In the genomic region with DNA sequence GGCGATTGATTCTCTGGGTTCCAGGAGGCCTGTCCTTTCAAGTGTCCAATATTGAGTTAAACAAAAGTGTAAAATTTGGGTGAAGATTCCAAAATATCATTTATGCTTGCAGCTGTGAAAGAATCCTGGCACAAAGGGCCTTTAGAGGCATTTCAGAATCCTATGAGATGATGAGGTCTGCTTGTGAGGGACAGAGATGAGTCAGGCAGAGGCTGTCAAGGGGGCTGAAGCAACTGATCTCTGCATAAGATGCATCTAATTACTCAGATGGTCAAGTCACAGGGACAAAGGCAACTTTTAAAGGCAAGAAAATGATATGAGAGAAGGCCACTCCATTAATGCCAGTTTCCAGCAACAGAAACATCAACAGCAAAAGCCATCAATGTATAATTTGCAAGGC, we compare ENCODE assay signal across 23 cellular contexts.
DNase-seq lines count a peak whose midpoint lies in the region; ATAC-seq lines count a peak whose summit lies in the region.
"Had no signal": no experiment of that assay in that cellular context is flagged by ENCODE, and none has a peak within 500 bp of the region (broad histone marks: within the 10 kb centered on the region; RNA-seq: fewer than 3 reads in every experiment).

No MANE protein-coding gene starts in this region.

- no peak overlapping the region for H3K9ac ChIP-seq in adipocyte (ENCODE audit: low read length)

- H3K4me1 ChIP-seq in adipocyte (ENCODE audit: control insufficient read depth, insufficient read depth, low read length), result peaks cover 16% of the 10 kb centered on the region
- H3K4me1 ChIP-seq: A549, esophagus squamous epithelium had no signal

- no peak for ATAC-seq in HG03442 (IDR thresholded peaks at IDR 0.05; ENCODE audit: unreplicated experiment)
- ATAC-seq in GM21447 (IDR thresholded peaks at IDR 0.05; ENCODE audit: unreplicated experiment), result no peak
- ATAC-seq: A549; activated CD8-positive, alpha-beta memory T cell treated with anti-CD3 and anti-CD28 coated beads, Interleukin-2, amount 10 ng/mL, durations not matched to agents 7 days and 5 days; effector memory CD8-positive, alpha-beta T cell; right cardiac atrium had no signal

- DNase-seq in AG20443 (ENCODE audit: low spot score) (peak; percentile 75), HCEC 1CT (peak; percentile 27), adipocyte (ENCODE audit: low read depth) (peak; percentile 41), iris pigment epithelial cell (ENCODE audit: low read depth) (peak; percentile 33), DMS53 treated with DMSO at 0.1 percent for 48 hours (lab: John Stamatoyannopoulos, UW; ENCODE audit: unreplicated experiment) (no peak), Ammon's horn (ENCODE audit: low spot score) (no peak)
- DNase-seq: activated CD4-positive, alpha-beta T cell treated with anti-CD3 and anti-CD28 coated beads, Interleukin-2, amount 10 ng/mL, durations not matched to agents 7 days and 5 days; activated CD8-positive, alpha-beta memory T cell treated with anti-CD3 and anti-CD28 coated beads, Interleukin-2, amount 10 ng/mL, durations not matched to agents 7 days and 5 days; C1 segment of cervical spinal cord; effector memory CD8-positive, alpha-beta T cell; esophagus squamous epithelium; KBM-7; mesenchymal stem cell; naive B cell; NCI-H146; NCI-H524; right cardiac atrium; stimulated activated CD4-positive, alpha-beta T cell treated with anti-CD3 and anti-CD28 coated beads, Interleukin-15, amount 100 ng/mL, for 24 hours; stimulated activated CD8-positive, alpha-beta memory T cell treated with anti-CD3 and anti-CD28 coated beads, Interleukin-4, amount 100 ng/mL, for 48 hours had no signal

- no peaks in the 10 kb centered on the region for H3K9me3 ChIP-seq in adipocyte (ENCODE audit: control insufficient read depth, low read length)
- H3K9me3 ChIP-seq: A549, esophagus squamous epithelium had no signal

- no peaks in the 10 kb centered on the region for H3K27me3 ChIP-seq in adipocyte (replicated peaks; ENCODE audit: control insufficient read depth, insufficient read depth, low read length)
- H3K27me3 ChIP-seq: esophagus squamous epithelium had no signal

- H3K4me3 ChIP-seq in adipocyte (ENCODE audit: low read length), result no peak overlapping the region
- H3K4me3 ChIP-seq: A549, esophagus squamous epithelium, SK-N-MC had no signal

- no peaks in the 10 kb centered on the region for H3K36me3 ChIP-seq in adipocyte (ENCODE audit: control insufficient read depth, insufficient read depth, low read length, severe bottlenecking)
- H3K36me3 ChIP-seq: esophagus squamous epithelium had no signal

Comparison
In these comparisons a context has a peak if more than half of its experiments do, and no peak if none do; other contexts are left out.
1. DNase-seq: peak in AG20443 (single experiment), HCEC 1CT (single experiment), adipocyte (single experiment) and iris pigment epithelial cell (single experiment); none in DMS53 treated with DMSO at 0.1 percent for 48 hours (single experiment) and Ammon's horn (single experiment).